Comparison of ENCODE assay signal across 16 cellular contexts in genomic region chr20:23690581-23690980, GRCh38. TPM values are rescaled to one million over a fixed set of nuclear protein-coding genes. Genes with fewer than 3 reads are reported as not detected.
A peak's percentile ranks its signal among the peaks of the same experiment; 100 is the strongest.
DNase-seq lines count a peak whose midpoint lies in the region; ATAC-seq and TF ChIP-seq lines count a peak whose summit lies in the region.
"Had no signal": no experiment of that assay in that cellular context is flagged by ENCODE, and none has a peak within 500 bp of the region (broad histone marks: within the 10 kb centered on the region; RNA-seq: fewer than 3 reads in every experiment).

No MANE protein-coding gene starts in this region.

- H3K27ac Mint-ChIP-seq in activated T-helper 17 cell treated with anti-CD3 and anti-CD28 coated beads, Interleukin-2, amount 50 U/mL, for 72 hours, result no peak overlapping the region
- H3K27ac Mint-ChIP-seq: CD4-positive, CD25-positive, alpha-beta regulatory T cell; CD8-positive, alpha-beta memory T cell; H9 had no signal

- no peak overlapping the region for H2AK5ac ChIP-seq in neuronal stem cell (ENCODE audit: low read depth, low read length)

- WGBS in esophagus muscularis mucosa, result 96% methylated on average over 8 of the region's 8 CpGs
- WGBS in neuronal stem cell (ENCODE audit: extremely low coverage in 2 of 2, insufficient read length in 2 of 2, insufficient replicate concordance in 1 of 2), 2 donors, result no CpG with 5 or more reads among the region's 8 CpGs

- H3K36me3 Mint-ChIP-seq in activated T-helper 17 cell treated with anti-CD3 and anti-CD28 coated beads, Interleukin-2, amount 50 U/mL, for 72 hours (ENCODE audit: low read depth), result no peaks in the 10 kb centered on the region
- H3K36me3 Mint-ChIP-seq: CD4-positive, CD25-positive, alpha-beta regulatory T cell; CD8-positive, alpha-beta memory T cell had no signal

- H2AFZ ChIP-seq in neuronal stem cell (ENCODE audit: low read length), result no peak overlapping the region

- H2BK5ac ChIP-seq in neuronal stem cell (ENCODE audit: low read length), result no peak overlapping the region

- H3K36me3 ChIP-seq in esophagus muscularis mucosa, result no peaks in the 10 kb centered on the region
- no peaks in the 10 kb centered on the region for H3K36me3 ChIP-seq in neuronal stem cell (replicated peaks in 1 of 2; ENCODE audit: control insufficient read depth in 2 of 2, insufficient read depth in 2 of 2, low read length in 2 of 2)
- H3K36me3 ChIP-seq: BE2C had no signal

- H3K4me1 Mint-ChIP-seq in activated T-helper 17 cell treated with anti-CD3 and anti-CD28 coated beads, Interleukin-2, amount 50 U/mL, for 72 hours, result no peaks in the 10 kb centered on the region
- H3K4me1 Mint-ChIP-seq: CD4-positive, CD25-positive, alpha-beta regulatory T cell; CD8-positive, alpha-beta memory T cell had no signal

- DNase-seq in M059J (ENCODE audit: low read depth) (peak; percentile 32), esophagus muscularis mucosa (ENCODE audit: extremely low spot score) (peak; percentile 87), neuronal stem cell (ENCODE audit: low spot score) (no peak), T1000 (lab: John Stamatoyannopoulos, UW) (no peak), superior temporal gyrus (ENCODE audit: extremely low spot score) (no peak)
- DNase-seq: ACHN; BE2C; C1 segment of cervical spinal cord; CD4-positive, CD25-positive, alpha-beta regulatory T cell; CD8-positive, alpha-beta memory T cell; COR-L47; DMS 273 treated with DMSO at 0.1 percent for 48 hours; DMS53; H9 had no signal

- peak overlapping the region; percentile 3 for H3K18ac ChIP-seq in neuronal stem cell (ENCODE audit: low read length)

- no peaks in the 10 kb centered on the region for H3K79me1 ChIP-seq in neuronal stem cell (ENCODE audit: low read depth, low read length)

- no peak for TF ChIP-seq EP300 in esophagus muscularis mucosa (IDR thresholded peaks at IDR 0.05)

- no peak overlapping the region for H4K8ac ChIP-seq in neuronal stem cell (ENCODE audit: low read depth, low read length)

- H2BK120ac ChIP-seq in neuronal stem cell (ENCODE audit: low read depth, low read length), result no peak overlapping the region

- no peak for ATAC-seq in activated T-helper 17 cell treated with anti-CD3 and anti-CD28 coated beads, Interleukin-2, amount 50 U/mL, for 72 hours (replicated peaks)

- TF ChIP-seq CTCF in esophagus muscularis mucosa (IDR thresholded peaks at IDR 0.05), result no peak

- H3K9me3 Mint-ChIP-seq in activated T-helper 17 cell treated with anti-CD3 and anti-CD28 coated beads, Interleukin-2, amount 50 U/mL, for 72 hours, result no peaks in the 10 kb centered on the region
- H3K9me3 Mint-ChIP-seq: CD8-positive, alpha-beta memory T cell; H9 had no signal

- H3K23ac ChIP-seq in neuronal stem cell (ENCODE audit: low read depth, low read length, poor library complexity), result no peak overlapping the region

- no peak overlapping the region for H3K14ac ChIP-seq in neuronal stem cell (ENCODE audit: low read length)

- no peak for TF ChIP-seq POLR2A in esophagus muscularis mucosa (IDR thresholded peaks at IDR 0.05; ENCODE audit: low read depth)

- H3K4me3 Mint-ChIP-seq in activated T-helper 17 cell treated with anti-CD3 and anti-CD28 coated beads, Interleukin-2, amount 50 U/mL, for 72 hours, result no peak overlapping the region
- H3K4me3 Mint-ChIP-seq: CD4-positive, CD25-positive, alpha-beta regulatory T cell; CD8-positive, alpha-beta memory T cell; H9 had no signal

- H3K4me1 ChIP-seq in esophagus muscularis mucosa, result peaks cover 0 to 9% (median 3%) of the 10 kb centered on the region in 4 donors
- H3K4me1 ChIP-seq in neuronal stem cell (ENCODE audit: control insufficient read depth in 2 of 2, insufficient read depth in 1 of 2, low read depth in 1 of 2, low read length in 2 of 2), result peaks cover 0 to under 1% of the 10 kb centered on the region in 2 donors
- H3K4me1 ChIP-seq: BE2C had no signal

- H3K27me3 Mint-ChIP-seq in activated T-helper 17 cell treated with anti-CD3 and anti-CD28 coated beads, Interleukin-2, amount 50 U/mL, for 72 hours, result peaks cover 5% of the 10 kb centered on the region

- H4K91ac ChIP-seq in neuronal stem cell (ENCODE audit: low read depth, low read length, poor library complexity), result no peak overlapping the region

- H3K27me3 ChIP-seq in esophagus muscularis mucosa (peaks cover 0 to 11% (median 0%) of the 10 kb centered on the region in 4 donors), neuronal stem cell (ENCODE audit: control insufficient read depth in 3 of 3, insufficient read depth in 3 of 3, low read depth in 1 of 3, low read length in 3 of 3) (no peaks in the 10 kb centered on the region)
- H3K27me3 ChIP-seq: BE2C had no signal

- no peak overlapping the region for H3K4ac ChIP-seq in neuronal stem cell (ENCODE audit: low read length)

- H3K4me3 ChIP-seq in esophagus muscularis mucosa (no peak overlapping the region), neuronal stem cell (ENCODE audit: low read length in 2 of 2) (no peak overlapping the region)

- H3K9ac ChIP-seq in neuronal stem cell (ENCODE audit: low read depth, low read length, poor library complexity), result no peak overlapping the region

- no peak overlapping the region for H2BK12ac ChIP-seq in neuronal stem cell (ENCODE audit: low read length)

- H3K27ac ChIP-seq in esophagus muscularis mucosa (replicated peaks in 1 of 4), result no peak overlapping the region
- H3K27ac ChIP-seq in neuronal stem cell (replicated peaks; ENCODE audit: low read length), result no peak overlapping the region

- intact Hi-C loops in esophagus muscularis mucosa (cut with DNase I), result no loop called here

- H3K4me2 ChIP-seq in neuronal stem cell (ENCODE audit: insufficient read depth, low read length, poor library complexity, severe bottlenecking), result no peak overlapping the region

- H3K9me3 ChIP-seq in esophagus muscularis mucosa (no peaks in the 10 kb centered on the region), neuronal stem cell (replicated peaks in 1 of 2; ENCODE audit: control insufficient read depth in 2 of 2, insufficient read depth in 1 of 2, low read depth in 1 of 2, low read length in 2 of 2) (no peaks in the 10 kb centered on the region)
- H3K9me3 ChIP-seq: BE2C had no signal

- H2BK15ac ChIP-seq in neuronal stem cell (ENCODE audit: low read length), result no peak overlapping the region

RNA-seq across cellular contexts. Expression of gene CST4, which starts 1.7 kb away (rescaled TPM):
- total RNA-seq in M059J (2014; rRNA removed; shearing (Covaris generic)), result 1.1 TPM in 1 of 2 replicates, not detected in the other
- total RNA-seq in esophagus muscularis mucosa, result not detected
- not detected for polyA plus RNA-seq in neuronal stem cell (2013, experiment 1 of 2)
- not detected for polyA plus RNA-seq in neuronal stem cell (2013, experiment 2 of 2)
- not detected for total RNA-seq in activated T-helper 17 cell treated with anti-CD3 and anti-CD28 coated beads, Interleukin-2, amount 50 U/mL, for 72 hours
- total RNA-seq: CD4-positive, CD25-positive, alpha-beta regulatory T cell; CD8-positive, alpha-beta memory T cell; H1; H9 had no signal
- polyA plus RNA-seq: CD4-positive, CD25-positive, alpha-beta regulatory T cell; CD8-positive, alpha-beta memory T cell; H1 had no signal

RNA-seq across cellular contexts. Expression of gene CST3, which starts 52.8 kb away (rescaled TPM):
- total RNA-seq in M059J (2014; rRNA removed; shearing (Covaris generic)), result 330 and 411 TPM in 2 replicates
- 1,000 to 10,000 TPM; 1,253 to 2,184 (median 1,709) TPM for total RNA-seq in esophagus muscularis mucosa
- polyA plus RNA-seq in neuronal stem cell (2013, experiment 1 of 2), result 110 TPM
- 110 TPM for polyA plus RNA-seq in neuronal stem cell (2013, experiment 2 of 2)
- not detected for total RNA-seq in activated T-helper 17 cell treated with anti-CD3 and anti-CD28 coated beads, Interleukin-2, amount 50 U/mL, for 72 hours

Comparison
In these comparisons a context has a peak if more than half of its experiments do, and no peak if none do; other contexts are left out.
1. DNase-seq: peak in M059J (single experiment) and esophagus muscularis mucosa (single experiment); none in neuronal stem cell (single experiment), T1000 (single experiment) and superior temporal gyrus (single experiment).
2. RNA of gene CST3, which starts 52.8 kb away (total RNA-seq): 1,253 to 2,184 TPM in esophagus muscularis mucosa and 330 to 411 TPM in M059J; not detected in activated T-helper 17 cell treated with anti-CD3 and anti-CD28 coated beads, Interleukin-2, amount 50 U/mL, for 72 hours; every median in the first group is over 100 times any median in the second.